ENCODE assay signal across 8 cellular contexts in the genomic region with DNA sequence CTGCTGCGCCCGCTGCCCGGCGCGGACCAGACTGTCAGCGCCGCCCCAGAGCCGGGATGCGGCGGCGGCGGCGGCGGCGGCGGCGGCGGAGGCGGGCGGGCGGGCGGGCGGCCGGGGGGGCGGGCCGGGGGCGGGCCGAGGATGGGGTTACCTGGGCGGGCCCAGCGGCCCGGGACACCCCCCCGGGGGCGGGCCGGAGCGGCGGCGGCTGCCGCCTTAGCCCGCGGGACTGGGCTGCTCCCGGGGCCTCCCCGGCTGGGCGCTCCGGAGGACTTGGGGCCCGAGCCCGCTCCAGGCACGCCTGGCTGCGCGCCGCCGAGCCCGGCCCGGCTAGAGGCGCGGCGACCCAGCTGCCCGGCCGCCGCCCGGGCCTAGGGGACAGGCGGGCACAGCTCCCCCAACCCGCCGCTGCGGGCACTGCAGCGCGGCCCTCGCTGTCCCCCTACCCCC. TPM values are rescaled to one million over a fixed set of nuclear protein-coding genes. Genes with fewer than 3 reads are reported as not detected.
DNase-seq lines count a peak whose midpoint lies in the region; ATAC-seq, FAIRE-seq and TF ChIP-seq lines count a peak whose summit lies in the region.

Gene WNT4, minus strand, starts transcription at position 33 of the 450 bp plus-strand sequence. CDS start 175 bp downstream, outside the sequence.

- no peak for TF ChIP-seq CTCF in BE2C (IDR thresholded peaks at IDR 0.05; ENCODE audit: low read depth, low read length)

- no peak within 1 kb of the TSS for H2BK5ac ChIP-seq in mesendoderm (ENCODE audit: low read length)

- no peak within 1 kb of the TSS for H3K23ac ChIP-seq in mesendoderm (ENCODE audit: low read length)

- peak within 1 kb of the TSS; percentile 54 for H3K9ac ChIP-seq in mesendoderm (ENCODE audit: low read length)

- 0 out of 2 replicates have a peak, but pooled peaks cover 4% of the 10 kb centered on the region for H3K27me3 ChIP-seq in BE2C
- peaks cover 25% of the 10 kb centered on the region for H3K27me3 ChIP-seq in effector memory CD4-positive, alpha-beta T cell (replicated peaks; ENCODE audit: control insufficient read depth, insufficient read depth, low read length, poor library complexity, severe bottlenecking)
- no peaks in the 10 kb centered on the region for H3K27me3 ChIP-seq in mesendoderm (ENCODE audit: insufficient read depth, low read length, poor library complexity)

- H3K56ac ChIP-seq in mesendoderm (ENCODE audit: low read length): peak within 1 kb of the TSS; percentile 82

- ATAC-seq in HG03039 (IDR thresholded peaks at IDR 0.05; ENCODE audit: unreplicated experiment): no peak

- H3K79me1 ChIP-seq in mesendoderm (ENCODE audit: low read length): no peaks in the 10 kb centered on the region

- no peak within 1 kb of the TSS for H2BK120ac ChIP-seq in mesendoderm (ENCODE audit: low read depth, low read length)

- H4K5ac ChIP-seq in mesendoderm (ENCODE audit: low read length): no peak within 1 kb of the TSS

- WGBS in mesendoderm (ENCODE audit: extremely low coverage, insufficient coverage, low lambda C conversion rate): no CpG with 5 or more reads among the region's 67 CpGs

- peaks cover 9% of the 10 kb centered on the region; the same call in 1 of the 2 replicates for H3K4me1 ChIP-seq in BE2C
- H3K4me1 ChIP-seq in effector memory CD4-positive, alpha-beta T cell (ENCODE audit: control insufficient read depth, insufficient read depth, low read length, poor library complexity, severe bottlenecking): peaks cover 7% of the 10 kb centered on the region
- H3K4me1 ChIP-seq in mesendoderm (ENCODE audit: control insufficient read depth, low read depth, low read length): peaks cover 6% of the 10 kb centered on the region

- no peak within 1 kb of the TSS for H3K27ac ChIP-seq in effector memory CD4-positive, alpha-beta T cell (ENCODE audit: insufficient read depth, low read length, poor library complexity, severe bottlenecking)
- H3K27ac ChIP-seq in mesendoderm (ENCODE audit: low read depth, low read length): no peak within 1 kb of the TSS

- H2AK5ac ChIP-seq in mesendoderm (ENCODE audit: low read length): no peak within 1 kb of the TSS

- no peaks in the 10 kb centered on the region for H3K36me3 ChIP-seq in BE2C
- H3K36me3 ChIP-seq in effector memory CD4-positive, alpha-beta T cell (ENCODE audit: control insufficient read depth, insufficient read depth, low read length): no peaks in the 10 kb centered on the region
- H3K36me3 ChIP-seq in mesendoderm (ENCODE audit: control insufficient read depth, insufficient read depth, low read length): no peaks in the 10 kb centered on the region

- H3K4me3 ChIP-seq in BE2C (ENCODE audit: low read depth, low read length): peak within 1 kb of the TSS; percentile 31
- H3K4me3 ChIP-seq in effector memory CD4-positive, alpha-beta T cell (ENCODE audit: insufficient read depth, low read depth, low read length, poor library complexity, severe bottlenecking): peak within 1 kb of the TSS; percentile 46
- H3K4me3 ChIP-seq in mesendoderm (ENCODE audit: low read length): no peak within 1 kb of the TSS

- FAIRE-seq in urothelium cell line (lab: Jason Lieb, UNC): no peak

- H3K4ac ChIP-seq in mesendoderm (ENCODE audit: low read depth, low read length): no peak within 1 kb of the TSS

- no peak within 1 kb of the TSS for H2BK15ac ChIP-seq in mesendoderm (replicated peaks; ENCODE audit: low read depth)

- H4K8ac ChIP-seq in mesendoderm (ENCODE audit: low read depth, low read length): no peak within 1 kb of the TSS

- peak within 1 kb of the TSS; percentile 30 for H3K4me2 ChIP-seq in mesendoderm (ENCODE audit: low read length)

- H3K9me3 ChIP-seq in BE2C: no peaks in the 10 kb centered on the region
- no peaks in the 10 kb centered on the region for H3K9me3 ChIP-seq in effector memory CD4-positive, alpha-beta T cell (ENCODE audit: control insufficient read depth, low read length)

- H3K18ac ChIP-seq in mesendoderm (ENCODE audit: low read length): peak within 1 kb of the TSS; percentile 53

- DNase-seq in BE2C (peak; percentile 44), GM19238 (ENCODE audit: insufficient read length, low spot score) (peak; percentile 78), SW480 (ENCODE audit: low spot score) (peak; percentile 52), mesendoderm (peak; percentile 69), urothelium cell line (ENCODE audit: low spot score) (peak; percentile 91), SIG-M5 treated with dmso at 0.1 percent for 504 hours (lab: John Stamatoyannopoulos, UW; ENCODE audit: unreplicated experiment) (no peak)
- peak in 1 of 3 donors; percentile 5 for DNase-seq in effector memory CD4-positive, alpha-beta T cell

- no peaks in the 10 kb centered on the region for H3K79me2 ChIP-seq in mesendoderm (ENCODE audit: control insufficient read depth, insufficient read depth, low read length)

RNA-seq across cellular contexts. Expression of gene WNT4, which starts in this region (rescaled TPM):
- 1.4 TPM for polyA plus RNA-seq in BE2C (2012; ENCODE audit: insufficient read depth, insufficient read length, low read depth)
- 0.08 TPM for polyA plus RNA-seq in mesendoderm (2013, experiment 1 of 2)
- 0.10 TPM for polyA plus RNA-seq in mesendoderm (2013, experiment 2 of 2)
